Comparison of ENCODE assay signal across 22 cellular contexts in the genomic region with DNA sequence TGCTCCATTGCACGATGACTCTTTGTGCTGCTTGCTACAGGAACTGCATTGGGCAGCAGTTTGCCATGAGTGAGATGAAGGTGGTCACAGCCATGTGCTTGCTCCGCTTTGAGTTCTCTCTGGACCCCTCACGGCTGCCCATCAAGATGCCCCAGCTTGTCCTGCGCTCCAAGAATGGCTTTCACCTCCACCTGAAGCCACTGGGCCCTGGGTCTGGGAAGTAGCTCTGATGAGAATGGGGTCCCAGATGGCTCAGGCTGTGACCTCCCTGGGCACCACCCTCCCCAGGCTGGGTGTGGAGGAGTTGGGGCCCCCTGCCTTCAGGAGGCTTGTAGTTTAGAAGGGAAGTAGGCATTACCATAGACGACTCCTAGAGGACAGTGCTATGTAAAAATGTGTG. TPM values are rescaled to one million over a fixed set of nuclear protein-coding genes. Genes with fewer than 3 reads are reported as not detected.
"Had no signal": no experiment of that assay in that cellular context is flagged by ENCODE, and none has a peak within 500 bp of the region (broad histone marks: within the 10 kb centered on the region; RNA-seq: fewer than 3 reads in every experiment).

No MANE protein-coding gene starts in this region.

- H3K36me3 ChIP-seq: MG63, SJSA1 had no signal

- ATAC-seq: HepG2 had no signal

- H3K27ac ChIP-seq: SJSA1, SK-N-MC had no signal

- H3K27me3 ChIP-seq: MG63, SJSA1 had no signal

- H3K4me1 ChIP-seq: SJSA1 had no signal

- H3K4me3 ChIP-seq: MG63, SJSA1, SK-N-MC had no signal

- H3K9me3 ChIP-seq: MG63, SJSA1 had no signal

- DNase-seq: IMR-90, Karpas-422, KG1, MG63, NCI-H1092, NCI-H1105 treated with DMSO at 0.1 percent for 48 hours, NCI-H1417 treated with DMSO at 0.1 percent for 48 hours, NCI-H146, NCI-H1694 treated with DMSO at 0.1 percent for 48 hours, NCI-H1930, NCI-H2081, NCI-H2107, NCI-H2227 treated with DMSO at 0.1 percent for 48 hours, NCI-H524, NCI-H526 treated with DMSO at 0.1 percent for 48 hours, NCI-H748 treated with DMSO at 0.1 percent for 48 hours, Right ventricle myocardium superior, RPMI8226, SIG-M5 had no signal

RNA-seq across cellular contexts. Expression of a gene that starts 19.7 kb away (rescaled TPM):
- polyA plus RNA-seq: IMR-90 had no signal
